Comparison of ENCODE assay signal across 9 cellular contexts in the genomic region with DNA sequence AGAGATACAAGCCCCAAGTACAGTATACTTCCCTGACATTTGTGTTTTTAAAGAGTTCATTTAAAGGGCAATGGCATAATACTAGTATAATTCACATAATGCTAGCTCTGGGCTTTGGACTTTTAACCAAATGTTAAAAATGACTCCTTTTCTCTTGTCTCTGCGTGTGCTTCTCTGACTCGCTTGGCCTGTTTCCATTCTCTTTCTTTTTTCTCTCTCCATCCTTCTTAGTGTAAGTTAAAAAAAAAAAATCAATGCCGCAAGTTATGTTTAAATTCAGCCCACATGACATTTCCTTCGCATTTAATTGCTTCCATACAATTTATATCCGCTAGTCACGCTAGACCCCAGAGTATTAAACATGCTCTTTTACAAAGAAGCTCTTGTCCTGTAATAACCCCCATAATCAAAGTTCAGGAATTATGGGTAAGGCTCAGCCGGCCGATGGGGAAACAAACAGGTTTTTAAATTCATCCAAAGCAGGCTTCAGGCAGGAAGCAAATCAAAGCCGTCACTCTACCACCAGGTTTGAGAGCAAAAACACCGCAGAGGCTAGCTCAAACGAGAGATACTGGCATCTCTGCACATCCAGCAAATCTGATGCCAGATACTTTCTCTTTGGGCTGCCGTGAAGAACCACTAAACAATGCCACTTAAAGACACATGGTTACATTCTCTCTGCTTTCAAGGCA. TPM values are rescaled to one million over a fixed set of nuclear protein-coding genes. Genes with fewer than 3 reads are reported as not detected.
DNase-seq lines count a peak whose midpoint lies in the region; ATAC-seq and TF ChIP-seq lines count a peak whose summit lies in the region.
"Had no signal": no experiment of that assay in that cellular context is flagged by ENCODE, and none has a peak within 500 bp of the region (broad histone marks: within the 10 kb centered on the region; RNA-seq: fewer than 3 reads in every experiment).

No MANE protein-coding gene starts in this region.

- H3K27me3 ChIP-seq in uterus, result no peaks in the 10 kb centered on the region

- no peaks in the 10 kb centered on the region for H3K4me1 ChIP-seq in uterus

- ATAC-seq in HG03159 (IDR thresholded peaks at IDR 0.05; ENCODE audit: unreplicated experiment), result no peak

- H3K27ac ChIP-seq in uterus, result peak overlapping the region; percentile 10 to 71

- H3K4me3 ChIP-seq in epithelial cell of esophagus (ENCODE audit: low read length) (no peak overlapping the region), uterus (peak overlapping the region; percentile 11 to 15)

- intact Hi-C loops in uterus (cut with DNase I; ENCODE audit: low total_unique reads), result no loop called here

- no peaks in the 10 kb centered on the region for H3K36me3 ChIP-seq in uterus

- H3K9me3 ChIP-seq in uterus, result no peaks in the 10 kb centered on the region

- DNase-seq in NCI-H146 (lab: John Stamatoyannopoulos, UW), result peak; percentile 43
- DNase-seq in NCI-H146 treated with DMSO at 0.1 percent for 48 hours (lab: John Stamatoyannopoulos, UW; ENCODE audit: unreplicated experiment), result no peak
- peak; percentile 34 for DNase-seq in epithelial cell of esophagus (ENCODE audit: low read depth)
- peak; percentile 31 for DNase-seq in midbrain (lab: John Stamatoyannopoulos, UW)
- peak in 1 of 2 donors; percentile 22 for DNase-seq in uterus
- DNase-seq in kidney glomerular epithelial cell (lab: John Stamatoyannopoulos, UW), result no peak
- DNase-seq in NCI-H510A treated with DMSO at 0.1 percent for 48 hours (lab: John Stamatoyannopoulos, UW), result no peak
- DNase-seq: stimulated activated CD4-positive, alpha-beta T cell treated with anti-CD3 and anti-CD28 coated beads, Interleukin-1b, Interleukin-23, amount 100 ng/mL, for 48 hours had no signal

- TF ChIP-seq CTCF in epithelial cell of esophagus (IDR thresholded peaks at IDR 0.05; ENCODE audit: insufficient read depth, low read depth, low read length, missing control alignments) (no peak), uterus (IDR thresholded peaks at IDR 0.05) (no peak)

- no peak for TF ChIP-seq POLR2A in uterus (IDR thresholded peaks at IDR 0.05)

RNA-seq across cellular contexts. Expression of a gene that starts 19.3 kb away (rescaled TPM):
- total RNA-seq in uterus, result 100 to 1,000 TPM; 103 to 148 (median 116) TPM

Comparison
In these comparisons a context has a peak if more than half of its experiments do, and no peak if none do; other contexts are left out.
1. DNase-seq: peak in NCI-H146 (single experiment), epithelial cell of esophagus (single experiment) and midbrain (single experiment); none in NCI-H146 treated with DMSO at 0.1 percent for 48 hours (single experiment), kidney glomerular epithelial cell (single experiment) and NCI-H510A treated with DMSO at 0.1 percent for 48 hours (single experiment).